In the genomic region with DNA sequence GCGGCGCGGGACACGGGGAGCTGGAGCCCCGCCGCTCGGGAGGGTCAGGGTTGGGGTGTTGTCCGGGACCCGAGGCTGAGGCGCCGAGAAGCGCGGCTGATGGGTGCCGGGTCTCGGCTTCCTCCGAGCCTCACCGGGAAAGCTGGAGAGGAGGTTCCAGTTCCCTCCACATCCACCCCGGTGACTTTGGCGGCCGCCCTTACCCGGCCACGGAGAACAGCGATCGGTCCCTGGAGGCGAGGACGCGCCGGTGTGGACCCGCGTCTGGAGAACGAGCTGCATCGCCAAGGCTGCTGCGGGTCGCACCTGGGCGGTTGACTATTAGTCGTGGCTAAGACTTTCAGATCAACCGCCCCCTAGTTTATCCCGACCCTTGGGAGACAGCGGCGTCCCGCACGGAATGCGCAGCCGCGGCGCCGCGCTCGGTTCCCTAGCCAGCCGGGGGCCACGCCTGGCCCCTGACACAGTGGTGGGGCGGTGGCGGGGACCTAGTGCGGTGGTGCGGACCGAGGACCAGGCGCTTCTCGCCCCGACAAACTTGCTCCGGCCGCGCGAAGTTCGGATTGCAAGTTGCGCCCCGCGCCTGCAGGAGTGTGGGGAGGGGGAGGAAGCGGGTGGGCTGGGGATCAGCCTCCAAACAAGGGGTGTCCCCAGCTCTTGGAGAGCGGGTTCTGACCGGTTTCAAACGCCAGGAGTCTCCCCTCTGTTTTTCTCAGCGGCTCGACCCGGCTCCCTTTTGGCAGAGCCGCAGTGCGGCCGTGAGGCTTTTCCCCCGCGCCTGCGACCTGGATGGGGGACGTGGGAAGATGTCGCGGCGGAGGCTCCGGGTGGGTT, we compare ENCODE assay signal across 8 cellular contexts. TPM values are rescaled to one million over a fixed set of nuclear protein-coding genes. Genes with fewer than 3 reads are reported as not detected.
A peak's percentile ranks its signal among the peaks of the same experiment; 100 is the strongest.
DNase-seq lines count a peak whose midpoint lies in the region; ATAC-seq and TF ChIP-seq lines count a peak whose summit lies in the region.

No MANE protein-coding gene starts in this region.

- peak overlapping the region; percentile 42 for H3K4me3 Mint-ChIP-seq in activated CD8-positive, alpha-beta memory T cell treated with anti-CD3 and anti-CD28 coated beads, Interleukin-2, amount 10 ng/mL, durations not matched to agents 7 days and 5 days
- peak overlapping the region; percentile 83 for H3K4me3 Mint-ChIP-seq in neural crest cell

- H3K4me3 ChIP-seq in fibroblast of villous mesenchyme (ENCODE audit: low read depth, low read length): peak overlapping the region; percentile 55

- peak; percentile 34 for ATAC-seq in activated CD8-positive, alpha-beta memory T cell treated with anti-CD3 and anti-CD28 coated beads, Interleukin-2, amount 10 ng/mL, durations not matched to agents 7 days and 5 days
- no peak for ATAC-seq in GM21423 (IDR thresholded peaks at IDR 0.05; ENCODE audit: unreplicated experiment)

- H3K9me3 Mint-ChIP-seq in activated CD8-positive, alpha-beta memory T cell treated with anti-CD3 and anti-CD28 coated beads, Interleukin-2, amount 10 ng/mL, durations not matched to agents 7 days and 5 days (ENCODE audit: low read depth): no peaks in the 10 kb centered on the region
- no peaks in the 10 kb centered on the region for H3K9me3 Mint-ChIP-seq in neural crest cell

- peaks cover 23% of the 10 kb centered on the region for H3K4me1 Mint-ChIP-seq in activated CD8-positive, alpha-beta memory T cell treated with anti-CD3 and anti-CD28 coated beads, Interleukin-2, amount 10 ng/mL, durations not matched to agents 7 days and 5 days
- peaks cover 54% of the 10 kb centered on the region for H3K4me1 Mint-ChIP-seq in neural crest cell

- H3K27ac Mint-ChIP-seq in activated CD8-positive, alpha-beta memory T cell treated with anti-CD3 and anti-CD28 coated beads, Interleukin-2, amount 10 ng/mL, durations not matched to agents 7 days and 5 days: no peak overlapping the region
- no peak overlapping the region for H3K27ac Mint-ChIP-seq in neural crest cell (ENCODE audit: unreplicated experiment)

- H3K27me3 Mint-ChIP-seq in activated CD8-positive, alpha-beta memory T cell treated with anti-CD3 and anti-CD28 coated beads, Interleukin-2, amount 10 ng/mL, durations not matched to agents 7 days and 5 days: peaks cover 68% of the 10 kb centered on the region
- peaks cover 61% of the 10 kb centered on the region for H3K27me3 Mint-ChIP-seq in neural crest cell (ENCODE audit: low read depth)

- TF ChIP-seq CTCF in fibroblast of villous mesenchyme (IDR thresholded peaks at IDR 0.05; ENCODE audit: insufficient read depth, low read depth, low read length): no peak
- TF ChIP-seq CTCF in neural crest cell (conservative IDR thresholded peaks at IDR 0.05): no peak

- DNase-seq in G401 (ENCODE audit: low spot score): peak; percentile 32
- DNase-seq in HK-2 (ENCODE audit: unreplicated experiment): peak; percentile 58
- DNase-seq in activated CD8-positive, alpha-beta memory T cell treated with anti-CD3 and anti-CD28 coated beads, Interleukin-2, amount 10 ng/mL, durations not matched to agents 7 days and 5 days: no peak
- peak; percentile 19 for DNase-seq in fibroblast of villous mesenchyme (ENCODE audit: low read depth)
- DNase-seq in neural crest cell (ENCODE audit: low read depth, low spot score): peak; percentile 30
- no peak for DNase-seq in activated effector memory CD4-positive, alpha-beta T cell treated with anti-CD3 and anti-CD28 coated beads, Interleukin-2, amount 50 U/mL, for 16 hours
- DNase-seq in MV-4-11 (lab: John Stamatoyannopoulos, UW): no peak

- in situ Hi-C loops in G401 (cut with HindIII; ENCODE audit: low sequenced_read_pairs): no loop called here

- peaks cover 3% of the 10 kb centered on the region for H3K36me3 Mint-ChIP-seq in activated CD8-positive, alpha-beta memory T cell treated with anti-CD3 and anti-CD28 coated beads, Interleukin-2, amount 10 ng/mL, durations not matched to agents 7 days and 5 days
- H3K36me3 Mint-ChIP-seq in neural crest cell (ENCODE audit: low read depth): peaks cover 12% of the 10 kb centered on the region

- CTCF ChIA-PET in activated CD8-positive, alpha-beta memory T cell treated with anti-CD3 and anti-CD28 coated beads, Interleukin-2, amount 10 ng/mL, durations not matched to agents 7 days and 5 days (lab: Charles Lee): interaction anchor here (1.1 kb wide), 1 partner anchor 31 kb away, joined by 3 read pairs; no protein-coding TSS in a partner anchor

RNA-seq across cellular contexts. Expression of a gene that starts 0.5 kb away (rescaled TPM):
- total RNA-seq in G401 (2014; rRNA removed; shearing (Covaris generic)): 0.06 and 0.27 TPM in 2 replicates
- total RNA-seq in activated CD8-positive, alpha-beta memory T cell treated with anti-CD3 and anti-CD28 coated beads, Interleukin-2, amount 10 ng/mL, durations not matched to agents 7 days and 5 days: under 1 TPM; 0.12 to 0.14 TPM
- total RNA-seq in fibroblast of villous mesenchyme (0.32 and 1.7 TPM in 2 replicates), neural crest cell (52.0 and 54.5 TPM in 2 replicates)

Comparison
In these comparisons a context has a peak if more than half of its experiments do, and no peak if none do; other contexts are left out.
1. DNase-seq: peak in G401 (single experiment), HK-2 (single experiment), fibroblast of villous mesenchyme (single experiment) and neural crest cell (single experiment); none in activated CD8-positive, alpha-beta memory T cell treated with anti-CD3 and anti-CD28 coated beads, Interleukin-2, amount 10 ng/mL, durations not matched to agents 7 days and 5 days (single experiment), activated effector memory CD4-positive, alpha-beta T cell treated with anti-CD3 and anti-CD28 coated beads, Interleukin-2, amount 50 U/mL, for 16 hours (single experiment) and MV-4-11 (single experiment).
2. RNA of a gene that starts 0.5 kb away (total RNA-seq): 52.0 to 54.5 TPM in neural crest cell; 0.32 to 1.7 TPM in fibroblast of villous mesenchyme, 0.06 to 0.27 TPM in G401 and 0.12 to 0.14 TPM in activated CD8-positive, alpha-beta memory T cell treated with anti-CD3 and anti-CD28 coated beads, Interleukin-2, amount 10 ng/mL, durations not matched to agents 7 days and 5 days; every median in the first group is over 10 times any median in the second.